22 cellular contexts compared by ENCODE assay signal in genomic region chrY:12359867-12360266, GRCh38.
DNase-seq lines count a peak whose midpoint lies in the region; ATAC-seq and TF ChIP-seq lines count a peak whose summit lies in the region.
"Had no signal": no experiment of that assay in that cellular context is flagged by ENCODE, and none has a peak within 500 bp of the region (broad histone marks: within the 10 kb centered on the region; RNA-seq: fewer than 3 reads in every experiment).

No MANE protein-coding gene starts in this region.

- TF ChIP-seq POLR2A in HCT116 (IDR thresholded peaks at IDR 0.05; ENCODE audit: borderline replicate concordance, extremely low read depth, insufficient read depth, insufficient read length): no peak

- RAD21 ChIA-PET in HCT116 (lab: Charles Lee; ENCODE audit: low non-redundant PET in 1 of 2, low total read pairs in 2 of 2, uncharacterized antibody in 2 of 2, unreplicated experiment in 2 of 2): no interaction called here

- ATAC-seq in DND-41 (ENCODE audit: insufficient read depth, low read depth) (no peak), HCT116 (peak; percentile 25; the same call in 1 of the 2 replicates), GM19351 (IDR thresholded peaks at IDR 0.05; ENCODE audit: unreplicated experiment) (no peak)

- H3K9me3 ChIP-seq in DND-41 (ENCODE audit: insufficient read depth, low read length, severe bottlenecking): no peaks in the 10 kb centered on the region
- H3K9me3 ChIP-seq in HCT116 (ENCODE audit: control insufficient read depth in 1 of 2, insufficient read depth in 1 of 2, low read depth in 1 of 2, low read length in 2 of 2): no peaks in the 10 kb centered on the region
- H3K9me3 ChIP-seq: breast epithelium, HAP-1, thoracic aorta had no signal

- no peaks in the 10 kb centered on the region for H4K20me1 ChIP-seq in DND-41 (ENCODE audit: insufficient read depth, low read length)
- H4K20me1 ChIP-seq in HCT116 (ENCODE audit: insufficient read depth): no peaks in the 10 kb centered on the region

- BruUV-seq in HCT116 (replicated peaks; lab: Mats Ljungman, UMichigan): no TSS peak

- DNase-seq in DND-41: peak; percentile 7
- no peak for DNase-seq in HCT116 (ENCODE audit: low read depth, low spot score)
- DNase-seq in myocyte (ENCODE audit: low read depth): peak; percentile 18
- no peak for DNase-seq in SHP77 treated with DMSO at 0.1 percent for 48 hours (lab: John Stamatoyannopoulos, UW)
- no peak for DNase-seq in AML-193 (lab: John Stamatoyannopoulos, UW)
- DNase-seq: activated gamma-delta T cell treated with Interleukin-2 at 50 U/mL for 16 hours, activated T-cell treated with anti-CD3 and anti-CD28 coated beads for 4 hours, DMS79, Karpas-422, mammary epithelial cell, naive B cell, NCI-H526 treated with DMSO at 0.1 percent for 48 hours, occipital lobe, retina, SHP77, T-cell had no signal

- H3K4me3 ChIP-seq in DND-41 (ENCODE audit: low read depth in 1 of 2, low read length in 2 of 2) (no peak overlapping the region), HCT116 (replicated peaks in 1 of 2; ENCODE audit: low read depth in 1 of 2, low read length in 2 of 2) (no peak overlapping the region)
- H3K4me3 ChIP-seq: breast epithelium, HAP-1, hepatocyte, thoracic aorta had no signal

- H3K9ac ChIP-seq in DND-41 (ENCODE audit: low read depth, low read length) (no peak overlapping the region), HCT116 (ENCODE audit: low read length) (no peak overlapping the region)

- CTCF ChIA-PET in HCT116 (lab: Charles Lee): no interaction called here

- H3K79me2 ChIP-seq in DND-41 (ENCODE audit: insufficient read depth, low read length): no peaks in the 10 kb centered on the region
- no peaks in the 10 kb centered on the region for H3K79me2 ChIP-seq in HCT116 (ENCODE audit: insufficient read depth, low read length)
- H3K79me2 ChIP-seq: hepatocyte had no signal

- TF ChIP-seq CTCF in DND-41 (IDR thresholded peaks at IDR 0.05; ENCODE audit: borderline replicate concordance, extremely low read depth, low read length, poor library complexity, severe bottlenecking): peak; percentile 5
- TF ChIP-seq CTCF in HCT116 (IDR thresholded peaks at IDR 0.05 in 2 of 3, conservative IDR thresholded peaks at IDR 0.05 in 1 of 3; ENCODE audit: borderline replicate concordance in 1 of 3, insufficient read depth in 1 of 3, low read depth in 2 of 3, low read length in 2 of 3): no peak
- TF ChIP-seq CTCF in VCaP (conservative IDR thresholded peaks at IDR 0.05): peak; percentile 46

- H2AFZ ChIP-seq in DND-41 (ENCODE audit: low read depth, low read length) (no peak overlapping the region), HCT116 (ENCODE audit: low read depth, low read length, poor library complexity, severe bottlenecking) (no peak overlapping the region)
- H2AFZ ChIP-seq: hepatocyte had no signal

- H3K27ac ChIP-seq in DND-41 (ENCODE audit: low read length) (no peak overlapping the region), HCT116 (ENCODE audit: low read depth, low read length) (no peak overlapping the region), VCaP (peak overlapping the region; percentile 30; the same call in 1 of the 2 replicates)
- H3K27ac ChIP-seq: breast epithelium, hepatocyte, thoracic aorta had no signal

- intact Hi-C loops in HCT116 (cut with micrococcal nuclease): no loop called here

- no peaks in the 10 kb centered on the region for H3K9me2 ChIP-seq in HCT116 (ENCODE audit: insufficient read depth)

- H3K36me3 ChIP-seq in DND-41 (ENCODE audit: insufficient read depth, low read length): no peaks in the 10 kb centered on the region
- H3K36me3 ChIP-seq in HCT116 (ENCODE audit: control insufficient read depth in 1 of 2, insufficient read depth in 2 of 2, low read length in 2 of 2): no peaks in the 10 kb centered on the region
- H3K36me3 ChIP-seq: breast epithelium, HAP-1, thoracic aorta had no signal

- POLR2A ChIA-PET in HCT116 (lab: Charles Lee): no interaction called here

- H3K4me1 ChIP-seq in DND-41 (ENCODE audit: insufficient read depth, low read length) (no peaks in the 10 kb centered on the region), HCT116 (ENCODE audit: control insufficient read depth in 1 of 2, insufficient read depth in 2 of 2, low read length in 2 of 2) (no peaks in the 10 kb centered on the region)
- H3K4me1 ChIP-seq: breast epithelium, HAP-1 had no signal

- no peaks in the 10 kb centered on the region for H3K27me3 ChIP-seq in DND-41 (ENCODE audit: insufficient read depth, low read length, poor library complexity)
- no peaks in the 10 kb centered on the region for H3K27me3 ChIP-seq in HCT116 (ENCODE audit: insufficient read depth, low read length)
- H3K27me3 ChIP-seq: breast epithelium, hepatocyte had no signal

- H3K4me2 ChIP-seq in DND-41 (ENCODE audit: insufficient read depth, low read length) (no peak overlapping the region), HCT116 (ENCODE audit: low read length) (no peak overlapping the region)
- H3K4me2 ChIP-seq: hepatocyte had no signal

- no peak for TF ChIP-seq RAD21 in HCT116 (IDR thresholded peaks at IDR 0.05; ENCODE audit: low read depth)

TF ChIP-seq in HCT116, 20 proteins besides CTCF, POLR2A, EP300 and RAD21:
- TF ChIP-seq CEBPB (IDR thresholded peaks at IDR 0.05; ENCODE audit: low read depth) (no peak), EZH2 (IDR thresholded peaks at IDR 0.05) (no peak), SIN3A (IDR thresholded peaks at IDR 0.05; ENCODE audit: low read depth) (no peak), EZH2phosphoT487 (IDR thresholded peaks at IDR 0.05; ENCODE audit: borderline replicate concordance) (no peak), ZFX (IDR thresholded peaks at IDR 0.05) (no peak), SP1 (IDR thresholded peaks at IDR 0.05; ENCODE audit: low read depth) (no peak), ATF3 (IDR thresholded peaks at IDR 0.05) (no peak), ELF1 (IDR thresholded peaks at IDR 0.05; ENCODE audit: borderline replicate concordance, low read depth) (no peak), MAX (IDR thresholded peaks at IDR 0.05) (no peak), YY1 (IDR thresholded peaks at IDR 0.05; ENCODE audit: extremely low read depth, insufficient replicate concordance, low read depth, low read length) (no peak)
TF ChIP-seq in HCT116: peak in this region for 0.

Comparison
In these comparisons a context has a peak if more than half of its experiments do, and no peak if none do; other contexts are left out.
1. DNase-seq: peak in DND-41 (single experiment) and myocyte (single experiment); none in HCT116 (single experiment), SHP77 treated with DMSO at 0.1 percent for 48 hours (single experiment) and AML-193 (0 of 2).
2. CTCF ChIP-seq: peak in DND-41 (single experiment) and VCaP (single experiment); none in HCT116 (0 of 3).